Comparison of ENCODE assay signal across 16 cellular contexts in genomic region chr16:86584726-86585721, GRCh38. TPM values are rescaled to one million over a fixed set of nuclear protein-coding genes. Genes with fewer than 3 reads are reported as not detected.
DNase-seq lines count a peak whose midpoint lies in the region; TF ChIP-seq lines count a peak whose summit lies in the region.
"Had no signal": no experiment of that assay in that cellular context is flagged by ENCODE, and none has a peak within 500 bp of the region (broad histone marks: within the 10 kb centered on the region; RNA-seq: fewer than 3 reads in every experiment).

No MANE protein-coding gene starts in this region.

- H3K27ac ChIP-seq in skeletal muscle tissue (ENCODE audit: low read depth, low read length) (peak overlapping the region; percentile 61), caudate nucleus (ENCODE audit: low read depth, low read length) (no peak overlapping the region), RWPE1 (no peak overlapping the region)

- DNase-seq in ELR (ENCODE audit: low read depth) (peak; percentile 83), NCI-H774 (lab: John Stamatoyannopoulos, UW) (peak; percentile 6), dermis blood vessel endothelial cell (peak; percentile 51), caudate nucleus (lab: John Stamatoyannopoulos, UW) (no peak), RWPE1 (ENCODE audit: low spot score) (no peak), activated gamma-delta T cell (lab: John Stamatoyannopoulos, UW) (no peak)
- DNase-seq in activated CD4-positive, alpha-beta T cell treated with anti-CD3 and anti-CD28 coated beads for 4 hours, result no peak
- DNase-seq: activated CD8-positive, alpha-beta memory T cell treated with anti-CD3 and anti-CD28 coated beads, Interleukin-2, amount 10 ng/mL, durations not matched to agents 7 days and 5 days; CD8-positive, alpha-beta memory T cell; gastrocnemius medialis; kidney glomerular epithelial cell; naive thymus-derived CD4-positive, alpha-beta T cell; sigmoid colon had no signal

- no peak for TF ChIP-seq CTCF in RWPE1 (conservative IDR thresholded peaks at IDR 0.05; ENCODE audit: low read depth)

- POLR2A ChIA-PET in RWPE1 (lab: Yijun Ruan, JAX; ENCODE audit: low non-redundant PET), result no interaction called here

- peaks cover 26 to 30% (median 28%) of the 10 kb centered on the region in 3 donors for H3K27me3 ChIP-seq in skeletal muscle tissue (ENCODE audit: control insufficient read depth in 3 of 3, insufficient read depth in 3 of 3, low read length in 3 of 3)

- no peak overlapping the region for H3K4me3 ChIP-seq in skeletal muscle tissue (ENCODE audit: low read length in 3 of 3)
- H3K4me3 ChIP-seq: gastrocnemius medialis, sigmoid colon had no signal

- no peak overlapping the region for H3K9ac ChIP-seq in skeletal muscle tissue (ENCODE audit: low read depth in 1 of 3, low read length in 3 of 3)

- peaks cover 0 to 3% (median 2%) of the 10 kb centered on the region in 3 donors for H3K4me1 ChIP-seq in skeletal muscle tissue (ENCODE audit: control insufficient read depth in 3 of 3, insufficient read depth in 3 of 3, low read length in 3 of 3)
- H3K4me1 ChIP-seq: sigmoid colon had no signal

- CTCF ChIA-PET in RWPE1 (lab: Yijun Ruan, JAX), result no interaction called here

- no peaks in the 10 kb centered on the region for H3K36me3 ChIP-seq in skeletal muscle tissue (ENCODE audit: control insufficient read depth in 3 of 3, insufficient read depth in 3 of 3, low read length in 3 of 3)
- H3K36me3 ChIP-seq: gastrocnemius medialis, sigmoid colon had no signal

- H3K9me3 ChIP-seq in skeletal muscle tissue (ENCODE audit: control insufficient read depth in 3 of 3, low read length in 3 of 3), result no peaks in the 10 kb centered on the region
- H3K9me3 ChIP-seq: gastrocnemius medialis, sigmoid colon had no signal

RNA-seq across cellular contexts. Expression of gene FOXL1, which starts 6.7 kb away (rescaled TPM):
- total RNA-seq in dermis blood vessel endothelial cell (0.68 and 2.2 TPM in 2 replicates), skeletal muscle tissue (under 0.01 TPM)
- total RNA-seq: activated CD8-positive, alpha-beta memory T cell treated with anti-CD3 and anti-CD28 coated beads, Interleukin-2, amount 10 ng/mL, durations not matched to agents 7 days and 5 days; CD8-positive, alpha-beta memory T cell; HepG2; naive thymus-derived CD4-positive, alpha-beta T cell; SK-MEL-5 had no signal

RNA-seq across cellular contexts. Expression of gene FOXC2, which starts 18.4 kb away (rescaled TPM):
- total RNA-seq in dermis blood vessel endothelial cell (2.2 and 8.1 TPM in 2 replicates), skeletal muscle tissue (under 0.01 TPM)
- total RNA-seq: activated CD8-positive, alpha-beta memory T cell treated with anti-CD3 and anti-CD28 coated beads, Interleukin-2, amount 10 ng/mL, durations not matched to agents 7 days and 5 days; CD8-positive, alpha-beta memory T cell; HepG2; naive thymus-derived CD4-positive, alpha-beta T cell; SK-MEL-5 had no signal

RNA-seq across cellular contexts. Expression of gene MTHFSD, which starts 30.0 kb away (rescaled TPM):
- total RNA-seq in dermis blood vessel endothelial cell (14.5 and 17.7 TPM in 2 replicates), skeletal muscle tissue (12.5 TPM)

Comparison
In these comparisons a context has a peak if more than half of its experiments do, and no peak if none do; other contexts are left out.
1. DNase-seq: peak in ELR (single experiment), NCI-H774 (single experiment) and dermis blood vessel endothelial cell (single experiment); none in caudate nucleus (0 of 61), RWPE1 (single experiment), activated CD4-positive, alpha-beta T cell treated with anti-CD3 and anti-CD28 coated beads for 4 hours (0 of 2) and activated gamma-delta T cell (single experiment).